ENCODE assay signal across 14 cellular contexts in the genomic region with DNA sequence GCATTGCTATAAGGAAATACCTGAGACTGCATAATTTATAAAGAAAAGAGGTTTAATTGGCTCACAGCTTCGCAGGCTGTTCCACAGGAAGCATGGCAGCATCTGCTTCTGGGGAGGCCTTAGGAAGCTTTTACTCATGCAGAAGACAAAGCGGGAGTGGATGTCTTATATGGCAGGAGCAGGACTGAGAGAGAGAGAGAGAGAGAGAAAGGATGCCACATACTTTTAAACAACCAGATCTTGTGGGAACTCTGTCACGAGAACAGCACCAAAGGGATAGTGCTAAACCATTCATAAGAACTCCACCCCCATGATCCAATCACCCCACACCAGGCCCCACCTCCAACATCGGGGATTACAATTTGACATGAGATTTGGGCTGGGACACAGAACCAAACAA. TPM values are rescaled to one million over a fixed set of nuclear protein-coding genes. Genes with fewer than 3 reads are reported as not detected.
DNase-seq lines count a peak whose midpoint lies in the region; ATAC-seq and TF ChIP-seq lines count a peak whose summit lies in the region.
"Had no signal": no experiment of that assay in that cellular context is flagged by ENCODE, and none has a peak within 500 bp of the region (broad histone marks: within the 10 kb centered on the region; RNA-seq: fewer than 3 reads in every experiment).

No MANE protein-coding gene starts in this region.

- H3K4me1 ChIP-seq in BLaER1 treated with 17β-estradiol and CSF1 and Interleukin-3, amounts not matched to agents 10 nM and 100 nM: peaks cover 32 to 69% (median 45%) of the 10 kb centered on the region in 10 experiments

- H3K4me1 Mint-ChIP-seq in activated T-helper 2 cell treated with anti-CD3 and anti-CD28 coated beads, Interferon-gamma antibody, Interleukin-2, Interleukin-4, amounts not matched to agents 10 μg/mL and 5 μg/mL and 100 μg/mL, durations not matched to agents 14 hours and 24 hours and 36 hours (ENCODE audit: low read depth): peaks cover 32% of the 10 kb centered on the region

- no peak overlapping the region for H3K4me2 ChIP-seq in BLaER1 treated with 17β-estradiol and CSF1 and Interleukin-3, amounts not matched to agents 10 nM and 100 nM

- H3K36me3 Mint-ChIP-seq in activated T-helper 2 cell treated with anti-CD3 and anti-CD28 coated beads, Interferon-gamma antibody, Interleukin-2, Interleukin-4, amounts not matched to agents 10 μg/mL and 5 μg/mL and 100 μg/mL, durations not matched to agents 14 hours and 24 hours and 36 hours (ENCODE audit: low read depth): no peaks in the 10 kb centered on the region

- H3K36me3 ChIP-seq in BLaER1 treated with 17β-estradiol and CSF1 and Interleukin-3, amounts not matched to agents 10 nM and 100 nM: peaks cover 28 to 43% (median 40%) of the 10 kb centered on the region in 11 experiments

- peaks cover 5% of the 10 kb centered on the region for H3K27me3 Mint-ChIP-seq in activated T-helper 2 cell treated with anti-CD3 and anti-CD28 coated beads, Interferon-gamma antibody, Interleukin-2, Interleukin-4, amounts not matched to agents 10 μg/mL and 5 μg/mL and 100 μg/mL, durations not matched to agents 14 hours and 24 hours and 36 hours (ENCODE audit: low read depth)
- H3K27me3 Mint-ChIP-seq: CD4-positive, alpha-beta T cell had no signal

- peak overlapping the region; percentile 19 for H3K27ac Mint-ChIP-seq in activated T-helper 2 cell treated with anti-CD3 and anti-CD28 coated beads, Interferon-gamma antibody, Interleukin-2, Interleukin-4, amounts not matched to agents 10 μg/mL and 5 μg/mL and 100 μg/mL, durations not matched to agents 14 hours and 24 hours and 36 hours
- H3K27ac Mint-ChIP-seq: CD4-positive, alpha-beta T cell; HFFc6 had no signal

- intact Hi-C loops in activated T-helper 2 cell treated with anti-CD3 and anti-CD28 coated beads, Interferon-gamma antibody, Interleukin-2, Interleukin-4, amounts not matched to agents 10 μg/mL and 5 μg/mL and 100 μg/mL, durations not matched to agents 14 hours and 24 hours and 36 hours (cut with micrococcal nuclease): loop anchor here (10.0 kb wide), 2 partner anchors 53 to 183 kb away; a partner anchor contains a TSS

- DNase-seq in AG10803 (ENCODE audit: low read depth) (peak; percentile 29), fibroblast of pulmonary artery (ENCODE audit: low read depth) (peak; percentile 36), SW 1271 (lab: John Stamatoyannopoulos, UW) (no peak), DMS153 treated with DMSO at 0.1 percent for 48 hours (lab: John Stamatoyannopoulos, UW; ENCODE audit: unreplicated experiment) (no peak)
- DNase-seq in activated T-helper 2 cell treated with anti-CD3 and anti-CD28 coated beads, Interferon-gamma antibody, Interleukin-2, Interleukin-4, amounts not matched to agents 10 μg/mL and 5 μg/mL and 100 μg/mL, durations not matched to agents 14 hours and 24 hours and 36 hours (ENCODE audit: low spot score): no peak
- DNase-seq: CD4-positive, alpha-beta T cell; DMS79 treated with DMSO at 0.1 percent for 48 hours; EL; HCEC 1CT; HFFc6 had no signal

- H3K27ac ChIP-seq in BLaER1 treated with 17β-estradiol and CSF1 and Interleukin-3, amounts not matched to agents 10 nM and 100 nM: peak overlapping the region in 6 of 11 experiments; percentile 4 to 98 (median 64); a peak in 4 of 22 replicates
- H3K27ac ChIP-seq: HL-60 had no signal

- no peak overlapping the region for H3K4me3 Mint-ChIP-seq in activated T-helper 2 cell treated with anti-CD3 and anti-CD28 coated beads, Interferon-gamma antibody, Interleukin-2, Interleukin-4, amounts not matched to agents 10 μg/mL and 5 μg/mL and 100 μg/mL, durations not matched to agents 14 hours and 24 hours and 36 hours (ENCODE audit: low read depth)
- H3K4me3 Mint-ChIP-seq: CD4-positive, alpha-beta T cell; HFFc6 had no signal

- peaks cover 0 to 44% (median 0%) of the 10 kb centered on the region in 11 experiments; a peak in 6 of 22 replicates for H4K20me1 ChIP-seq in BLaER1 treated with 17β-estradiol and CSF1 and Interleukin-3, amounts not matched to agents 10 nM and 100 nM

- no peak for ATAC-seq in GM19452 (IDR thresholded peaks at IDR 0.05; ENCODE audit: unreplicated experiment)

- H3K9me3 ChIP-seq in BLaER1 treated with 17β-estradiol and CSF1 and Interleukin-3, amounts not matched to agents 10 nM and 100 nM (replicated peaks in 1 of 11): peaks cover 0 to 83% (median 69%) of the 10 kb centered on the region in 11 experiments; a peak in 19 of 22 replicates

- H3K9me3 Mint-ChIP-seq in activated T-helper 2 cell treated with anti-CD3 and anti-CD28 coated beads, Interferon-gamma antibody, Interleukin-2, Interleukin-4, amounts not matched to agents 10 μg/mL and 5 μg/mL and 100 μg/mL, durations not matched to agents 14 hours and 24 hours and 36 hours: no peaks in the 10 kb centered on the region
- H3K9me3 Mint-ChIP-seq: CD4-positive, alpha-beta T cell; HFFc6 had no signal

- no peak overlapping the region for H3K9ac ChIP-seq in BLaER1 treated with 17β-estradiol and CSF1 and Interleukin-3, amounts not matched to agents 10 nM and 100 nM

- TF ChIP-seq CTCF in AG10803 (conservative IDR thresholded peaks at IDR 0.05; ENCODE audit: low read length): no peak
- TF ChIP-seq CTCF in fibroblast of pulmonary artery (IDR thresholded peaks at IDR 0.05; ENCODE audit: low read length, missing control alignments): no peak

- H3K27me3 ChIP-seq in BLaER1 treated with 17β-estradiol and CSF1 and Interleukin-3, amounts not matched to agents 10 nM and 100 nM: no peaks in the 10 kb centered on the region

- H3K4me3 ChIP-seq in AG10803 (ENCODE audit: low read length) (no peak overlapping the region), fibroblast of pulmonary artery (replicated peaks; ENCODE audit: low read depth, low read length) (no peak overlapping the region)
- no peak overlapping the region for H3K4me3 ChIP-seq in BLaER1 treated with 17β-estradiol and CSF1 and Interleukin-3, amounts not matched to agents 10 nM and 100 nM

RNA-seq across cellular contexts. Expression of a gene that starts 8.8 kb away (rescaled TPM):
- total RNA-seq in activated T-helper 2 cell treated with anti-CD3 and anti-CD28 coated beads, Interferon-gamma antibody, Interleukin-2, Interleukin-4, amounts not matched to agents 10 μg/mL and 5 μg/mL and 100 μg/mL, durations not matched to agents 14 hours and 24 hours and 36 hours: not detected in 2 replicates
- total RNA-seq: H4 had no signal

RNA-seq across cellular contexts. Expression of a gene that starts 43.5 kb away (rescaled TPM):
- 6.8 and 7.0 TPM in 2 replicates for total RNA-seq in activated T-helper 2 cell treated with anti-CD3 and anti-CD28 coated beads, Interferon-gamma antibody, Interleukin-2, Interleukin-4, amounts not matched to agents 10 μg/mL and 5 μg/mL and 100 μg/mL, durations not matched to agents 14 hours and 24 hours and 36 hours
- total RNA-seq: CD4-positive, alpha-beta T cell had no signal

Comparison
In these comparisons a context has a peak if more than half of its experiments do, and no peak if none do; other contexts are left out.
1. DNase-seq: peak in AG10803 (single experiment) and fibroblast of pulmonary artery (single experiment); none in activated T-helper 2 cell treated with anti-CD3 and anti-CD28 coated beads, Interferon-gamma antibody, Interleukin-2, Interleukin-4, amounts not matched to agents 10 μg/mL and 5 μg/mL and 100 μg/mL, durations not matched to agents 14 hours and 24 hours and 36 hours (single experiment), SW 1271 (0 of 2) and DMS153 treated with DMSO at 0.1 percent for 48 hours (single experiment).